ENCODE assay signal across 8 cellular contexts in the genomic region with DNA sequence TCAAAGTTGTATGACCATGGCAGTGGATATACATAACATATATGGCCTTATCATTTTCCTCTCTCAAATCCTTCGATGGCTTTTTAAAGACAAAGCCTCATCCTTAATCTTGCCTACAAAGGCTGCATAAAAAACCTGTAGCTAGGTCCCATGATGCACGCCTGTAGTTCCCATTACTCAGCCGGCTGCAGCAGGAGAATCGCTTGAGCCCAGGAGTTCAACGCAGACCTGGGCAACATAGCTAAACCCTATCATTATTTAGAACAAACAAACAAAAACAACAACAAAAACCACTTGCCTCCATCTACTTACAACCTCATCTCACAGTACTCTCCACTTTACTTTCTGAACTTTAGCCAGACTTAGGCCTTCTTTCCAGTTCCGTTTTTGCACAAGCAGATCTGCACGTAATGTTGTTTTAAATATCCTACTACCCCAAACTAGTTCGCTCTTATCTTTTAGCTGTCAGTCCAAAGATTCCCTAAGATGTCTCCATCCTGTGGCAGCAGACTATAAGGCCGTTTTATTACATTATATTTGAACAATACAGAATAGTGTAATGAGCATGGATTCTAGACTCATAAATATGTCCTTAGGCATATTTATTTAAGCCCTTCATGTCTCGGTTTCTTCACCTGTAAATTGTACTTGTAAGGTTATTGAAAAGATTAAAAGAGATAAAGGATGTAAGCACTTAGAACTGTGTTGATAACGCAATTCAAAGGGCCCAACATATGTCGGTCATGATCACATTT. TPM values are rescaled to one million over a fixed set of nuclear protein-coding genes. Genes with fewer than 3 reads are reported as not detected.
A peak's percentile ranks its signal among the peaks of the same experiment; 100 is the strongest.
DNase-seq lines count a peak whose midpoint lies in the region; ATAC-seq and TF ChIP-seq lines count a peak whose summit lies in the region.

No MANE protein-coding gene starts in this region.

- H3K4me3 ChIP-seq in OCI-LY3 (ENCODE audit: low read length) (peak overlapping the region; percentile 94), choroid plexus epithelial cell (ENCODE audit: low read depth, low read length) (peak overlapping the region; percentile 89), mesenchymal stem cell (ENCODE audit: insufficient read depth in 1 of 2, low read depth in 1 of 2, low read length in 2 of 2) (peak overlapping the region; percentile 95 to 98), aorta (ENCODE audit: low read length in 2 of 2) (peak overlapping the region; percentile 73 to 91)

- no peak overlapping the region for H2BK15ac ChIP-seq in mesenchymal stem cell (ENCODE audit: low read depth, poor library complexity, severe bottlenecking)

- H3K36me3 ChIP-seq in OCI-LY3 (replicated peaks; ENCODE audit: low read depth, low read length) (peaks cover 35% of the 10 kb centered on the region), mesenchymal stem cell (ENCODE audit: control insufficient read depth in 1 of 2, insufficient read depth in 2 of 2, low read depth in 1 of 2, low read length in 2 of 2) (peaks cover 3 to 28% of the 10 kb centered on the region in 2 experiments), aorta (ENCODE audit: control insufficient read depth in 1 of 2, insufficient read depth in 2 of 2, low read length in 1 of 2) (no peaks in the 10 kb centered on the region)

- peak overlapping the region; percentile 74 for H3K4me2 ChIP-seq in OCI-LY3 (ENCODE audit: low read length)
- H3K4me2 ChIP-seq in mesenchymal stem cell (ENCODE audit: low read length, poor library complexity, severe bottlenecking), result peak overlapping the region; percentile 89

- H3K14ac ChIP-seq in mesenchymal stem cell (ENCODE audit: low read length in 2 of 2), result no peak overlapping the region

- peak overlapping the region; percentile 27 for H4K8ac ChIP-seq in mesenchymal stem cell (ENCODE audit: low read length)

- intact Hi-C loops in aorta (cut with DNase I), result loop anchor here in 1 of 2 donors (2.0 kb wide), 1 partner anchor 135 kb away; no protein-coding TSS in a partner anchor

- DNase-seq in NCI-H510A treated with DMSO at 0.1 percent for 48 hours (lab: John Stamatoyannopoulos, UW) (peak; percentile 18), NCI-H510A (lab: John Stamatoyannopoulos, UW) (no peak), choroid plexus epithelial cell (ENCODE audit: low read depth) (peak; percentile 60), mesenchymal stem cell (peak; percentile 56), aorta (no peak)
- no peak for DNase-seq in stimulated activated CD4-positive, alpha-beta T cell treated with anti-CD3 and anti-CD28 coated beads, Interleukin-4, amount 100 ng/mL, for 1 hour

- H3K79me1 ChIP-seq in mesenchymal stem cell (replicated peaks; ENCODE audit: low read length, poor library complexity, severe bottlenecking), result peaks cover 11% of the 10 kb centered on the region

- H3K4me1 ChIP-seq in OCI-LY3 (ENCODE audit: low read length) (peaks cover 18% of the 10 kb centered on the region), mesenchymal stem cell (ENCODE audit: control insufficient read depth, insufficient read depth, low read depth, low read length) (peaks cover 8% of the 10 kb centered on the region), aorta (ENCODE audit: control insufficient read depth in 1 of 2, insufficient read depth in 2 of 2, low read length in 2 of 2) (peaks cover 1 to 10% of the 10 kb centered on the region in 2 donors)

- no peak overlapping the region for H2BK120ac ChIP-seq in mesenchymal stem cell (ENCODE audit: low read depth, low read length)

- H2BK12ac ChIP-seq in mesenchymal stem cell (ENCODE audit: low read length in 2 of 2), result no peak overlapping the region

- peaks cover 34% of the 10 kb centered on the region for H4K20me1 ChIP-seq in OCI-LY3 (ENCODE audit: insufficient read depth, low read length)

- H2AK5ac ChIP-seq in mesenchymal stem cell (ENCODE audit: low read length, severe bottlenecking), result no peak overlapping the region

- H3K9me3 ChIP-seq in OCI-LY3 (ENCODE audit: insufficient read depth, low read length), result no peaks in the 10 kb centered on the region
- no peaks in the 10 kb centered on the region for H3K9me3 ChIP-seq in mesenchymal stem cell (ENCODE audit: control insufficient read depth, low read length)
- H3K9me3 ChIP-seq in aorta (ENCODE audit: control insufficient read depth, low read length), result no peaks in the 10 kb centered on the region

- H3K27me3 ChIP-seq in OCI-LY3 (ENCODE audit: low read depth, low read length) (no peaks in the 10 kb centered on the region), mesenchymal stem cell (ENCODE audit: control insufficient read depth in 1 of 2, insufficient read depth in 1 of 2, low read length in 2 of 2) (no peaks in the 10 kb centered on the region), aorta (ENCODE audit: control insufficient read depth in 1 of 2, insufficient read depth in 2 of 2, low read length in 1 of 2) (no peaks in the 10 kb centered on the region)

- peak overlapping the region in 1 of 2 experiments; percentile 98 for H3K4ac ChIP-seq in mesenchymal stem cell (ENCODE audit: low read depth in 1 of 2, low read length in 2 of 2)

- no peak overlapping the region for H3K18ac ChIP-seq in mesenchymal stem cell (ENCODE audit: low read depth in 1 of 2, low read length in 2 of 2)

- H3K23ac ChIP-seq in mesenchymal stem cell (ENCODE audit: low read length in 2 of 2), result no peak overlapping the region

- peak overlapping the region; percentile 80 for H3K27ac ChIP-seq in OCI-LY3 (ENCODE audit: low read length)
- H3K27ac ChIP-seq in mesenchymal stem cell (ENCODE audit: low read length, poor library complexity, severe bottlenecking), result no peak overlapping the region
- peak overlapping the region in 1 of 2 donors; percentile 59 for H3K27ac ChIP-seq in aorta (ENCODE audit: low read depth in 1 of 2, low read length in 2 of 2)

- peak overlapping the region; percentile 99 for H3K9ac ChIP-seq in OCI-LY3 (ENCODE audit: low read length)
- peak overlapping the region; percentile 99 for H3K9ac ChIP-seq in mesenchymal stem cell (ENCODE audit: low read length)

- peaks cover 80% of the 10 kb centered on the region for H3K79me2 ChIP-seq in OCI-LY3 (ENCODE audit: low read length)

- H2BK5ac ChIP-seq in mesenchymal stem cell (ENCODE audit: low read depth, low read length, poor library complexity, severe bottlenecking), result no peak overlapping the region

- WGBS in mesenchymal stem cell, result 55% methylated on average over 11 of the region's 12 CpGs
- 22 to 24% methylated on average over 12 of the region's 12 CpGs for WGBS in aorta, 2 donors

- TF ChIP-seq CTCF in OCI-LY3 (IDR thresholded peaks at IDR 0.05; ENCODE audit: low read depth, low read length) (peak; percentile 32), choroid plexus epithelial cell (conservative IDR thresholded peaks at IDR 0.05; ENCODE audit: low read depth, low read length) (peak; percentile 43)

- H4K91ac ChIP-seq in mesenchymal stem cell (ENCODE audit: low read length), result no peak overlapping the region

- H2AFZ ChIP-seq in OCI-LY3 (ENCODE audit: low read depth, low read length) (peak overlapping the region; percentile 68; the same call in 1 of the 2 replicates), mesenchymal stem cell (ENCODE audit: low read depth, low read length) (no peak overlapping the region)

- ATAC-seq in aorta (ENCODE audit: low FRiP score) (no peak), HG02678 (IDR thresholded peaks at IDR 0.05; ENCODE audit: unreplicated experiment) (no peak)

RNA-seq across cellular contexts. Expression of a gene that starts 1.0 kb away (rescaled TPM):
- 172 TPM for polyA plus RNA-seq in mesenchymal stem cell (2013, experiment 1 of 2)
- 184 TPM for polyA plus RNA-seq in mesenchymal stem cell (2013, experiment 2 of 2)
- total RNA-seq in aorta, result 10 to 100 TPM; 46.7 to 52.9 TPM
- 100 to 1,000 TPM in 1 of 2 donors, 10 to 100 TPM in 1; 75.8 to 110 TPM for polyA plus RNA-seq in aorta

Comparison
In these comparisons a context has a peak if more than half of its experiments do, and no peak if none do; other contexts are left out.
1. DNase-seq: peak in NCI-H510A treated with DMSO at 0.1 percent for 48 hours (single experiment), choroid plexus epithelial cell (single experiment) and mesenchymal stem cell (single experiment); none in NCI-H510A (single experiment), aorta (0 of 2) and stimulated activated CD4-positive, alpha-beta T cell treated with anti-CD3 and anti-CD28 coated beads, Interleukin-4, amount 100 ng/mL, for 1 hour (single experiment).
2. Peak in every context shown above with its lines, with median percentiles within 50 percentile points of each other: H3K4me3 ChIP-seq.